Comparison of ENCODE assay signal across 9 cellular contexts in genomic region chr22:24430431-24431308, GRCh38. TPM values are rescaled to one million over a fixed set of nuclear protein-coding genes. Genes with fewer than 3 reads are reported as not detected.
DNase-seq lines count a peak whose midpoint lies in the region; ATAC-seq and TF ChIP-seq lines count a peak whose summit lies in the region.
"Had no signal": no experiment of that assay in that cellular context is flagged by ENCODE, and none has a peak within 500 bp of the region (broad histone marks: within the 10 kb centered on the region; RNA-seq: fewer than 3 reads in every experiment).

No MANE protein-coding gene starts in this region.

- no peaks in the 10 kb centered on the region for H3K9me2 ChIP-seq in OCI-LY7 (ENCODE audit: insufficient read depth, low read length)

- no peaks in the 10 kb centered on the region for H4K20me1 ChIP-seq in OCI-LY7 (ENCODE audit: insufficient read depth, low read length)

- TF ChIP-seq POLR2A in vagina (IDR thresholded peaks at IDR 0.05): no peak

- no peak overlapping the region for H2AFZ ChIP-seq in OCI-LY7 (ENCODE audit: low read length)

- peaks cover 66% of the 10 kb centered on the region for H3K79me2 ChIP-seq in OCI-LY7 (ENCODE audit: insufficient read depth, low read depth, low read length)

- H3K9me3 ChIP-seq in OCI-LY7 (ENCODE audit: low read length) (no peaks in the 10 kb centered on the region), vagina (no peaks in the 10 kb centered on the region)

- peaks cover 81% of the 10 kb centered on the region for H3K4me1 Mint-ChIP-seq in activated naive CD4-positive, alpha-beta T cell treated with anti-CD3 and anti-CD28 coated beads for 36 hours (ENCODE audit: low read depth)
- peaks cover 24% of the 10 kb centered on the region for H3K4me1 Mint-ChIP-seq in glutamatergic neuron (ENCODE audit: low read depth, unreplicated experiment)
- peaks cover 94% of the 10 kb centered on the region for H3K4me1 Mint-ChIP-seq in stimulated activated naive CD8-positive, alpha-beta T cell treated with anti-CD3 and anti-CD28 coated beads, Interleukin-15, amount 100 ng/mL, for 72 hours

- peak overlapping the region; percentile 84 for H3K4me3 Mint-ChIP-seq in activated naive CD4-positive, alpha-beta T cell treated with anti-CD3 and anti-CD28 coated beads for 36 hours
- no peak overlapping the region for H3K4me3 Mint-ChIP-seq in glutamatergic neuron (ENCODE audit: unreplicated experiment)
- peak overlapping the region; percentile 91 to 94 for H3K4me3 Mint-ChIP-seq in stimulated activated naive CD8-positive, alpha-beta T cell treated with anti-CD3 and anti-CD28 coated beads, Interleukin-15, amount 100 ng/mL, for 72 hours

- H3K27ac ChIP-seq in OCI-LY7 (ENCODE audit: low read depth, low read length, poor library complexity, severe bottlenecking): peak overlapping the region; percentile 99
- no peak overlapping the region for H3K27ac ChIP-seq in vagina
- H3K27ac ChIP-seq: WERI-Rb-1 had no signal

- H3K4me3 ChIP-seq in OCI-LY7 (ENCODE audit: low read depth, low read length, poor library complexity, severe bottlenecking) (peak overlapping the region; percentile 71), vagina (no peak overlapping the region)

- ATAC-seq in stimulated activated naive CD8-positive, alpha-beta T cell treated with anti-CD3 and anti-CD28 coated beads, Interleukin-15, amount 100 ng/mL, for 72 hours: no peak
- ATAC-seq in GM19023 (IDR thresholded peaks at IDR 0.05; ENCODE audit: unreplicated experiment): no peak

- peak overlapping the region; percentile 97 for H3K4me2 ChIP-seq in OCI-LY7 (ENCODE audit: low read length)

- no peaks in the 10 kb centered on the region for H3K9me3 Mint-ChIP-seq in activated naive CD4-positive, alpha-beta T cell treated with anti-CD3 and anti-CD28 coated beads for 36 hours
- peaks cover 15% of the 10 kb centered on the region for H3K9me3 Mint-ChIP-seq in glutamatergic neuron (ENCODE audit: unreplicated experiment)
- H3K9me3 Mint-ChIP-seq in stimulated activated naive CD8-positive, alpha-beta T cell treated with anti-CD3 and anti-CD28 coated beads, Interleukin-15, amount 100 ng/mL, for 72 hours: no peaks in the 10 kb centered on the region

- H3K4me1 ChIP-seq in OCI-LY7 (ENCODE audit: insufficient read depth, low read length, poor library complexity, severe bottlenecking) (peaks cover 97% of the 10 kb centered on the region), vagina (peaks cover 43% of the 10 kb centered on the region)

- intact Hi-C loops in activated naive CD4-positive, alpha-beta T cell treated with anti-CD3 and anti-CD28 coated beads for 36 hours (cut with micrococcal nuclease): loop anchor here (5.0 kb wide), 1 partner anchor 723 kb away; no protein-coding TSS in a partner anchor
- intact Hi-C loops in OCI-LY7 (cut with micrococcal nuclease; ENCODE audit: unreplicated experiment) (no loop called here), vagina (cut with DNase I) (no loop called here)

- no peaks in the 10 kb centered on the region for H3K27me3 ChIP-seq in vagina

- CTCF ChIA-PET in activated naive CD4-positive, alpha-beta T cell treated with anti-CD3 and anti-CD28 coated beads for 36 hours (lab: Charles Lee): interaction anchor here (0.6 to 2.8 kb wide), 3 partner anchors 7 to 91 kb away, joined by 3 to 10 read pairs (median 4); no protein-coding TSS in a partner anchor
- CTCF ChIA-PET in OCI-LY7 (lab: Charles Lee; ENCODE audit: unreplicated experiment): no interaction called here

- POLR2A ChIA-PET in OCI-LY7 (lab: Charles Lee): no interaction called here

- H3K36me3 ChIP-seq in OCI-LY7 (ENCODE audit: insufficient read depth, low read length): peaks cover 14% of the 10 kb centered on the region; the same call in 1 of the 2 replicates
- H3K36me3 ChIP-seq in vagina: no peaks in the 10 kb centered on the region
- H3K36me3 ChIP-seq: WERI-Rb-1 had no signal

- BruUV-seq in OCI-LY7 (replicated peaks; lab: Mats Ljungman, UMichigan): no TSS peak

- no peak for DNase-seq in activated naive CD4-positive, alpha-beta T cell treated with anti-CD3 and anti-CD28 coated beads for 36 hours
- DNase-seq in activated naive CD4-positive, alpha-beta T cell (lab: John Stamatoyannopoulos, UW): no peak
- no peak for DNase-seq in OCI-LY7 (ENCODE audit: low spot score)
- peak; percentile 9 for DNase-seq in glutamatergic neuron
- DNase-seq in stimulated activated naive CD8-positive, alpha-beta T cell treated with anti-CD3 and anti-CD28 coated beads, Interleukin-15, amount 100 ng/mL, for 72 hours: no peak
- no peak for DNase-seq in T1000 (lab: John Stamatoyannopoulos, UW)
- no peak for DNase-seq in vagina (ENCODE audit: extremely low spot score in 2 of 2)
- DNase-seq: WERI-Rb-1 had no signal

- TF ChIP-seq CTCF in OCI-LY7 (conservative IDR thresholded peaks at IDR 0.05; ENCODE audit: low read length): no peak
- no peak for TF ChIP-seq CTCF in glutamatergic neuron (IDR thresholded peaks at IDR 0.05; ENCODE audit: partially characterized antibody, unreplicated experiment)
- no peak for TF ChIP-seq CTCF in vagina (IDR thresholded peaks at IDR 0.05)

- peaks cover 24% of the 10 kb centered on the region for H3K36me3 Mint-ChIP-seq in activated naive CD4-positive, alpha-beta T cell treated with anti-CD3 and anti-CD28 coated beads for 36 hours (ENCODE audit: low read depth)
- H3K36me3 Mint-ChIP-seq in glutamatergic neuron (ENCODE audit: unreplicated experiment): peaks cover 5% of the 10 kb centered on the region

- no peaks in the 10 kb centered on the region for H3K27me3 Mint-ChIP-seq in activated naive CD4-positive, alpha-beta T cell treated with anti-CD3 and anti-CD28 coated beads for 36 hours (ENCODE audit: low read depth)
- H3K27me3 Mint-ChIP-seq in glutamatergic neuron (ENCODE audit: unreplicated experiment): peaks cover 21% of the 10 kb centered on the region
- no peaks in the 10 kb centered on the region for H3K27me3 Mint-ChIP-seq in stimulated activated naive CD8-positive, alpha-beta T cell treated with anti-CD3 and anti-CD28 coated beads, Interleukin-15, amount 100 ng/mL, for 72 hours

- H3K27ac Mint-ChIP-seq in activated naive CD4-positive, alpha-beta T cell treated with anti-CD3 and anti-CD28 coated beads for 36 hours: peak overlapping the region; percentile 96
- H3K27ac Mint-ChIP-seq in glutamatergic neuron (ENCODE audit: unreplicated experiment): no peak overlapping the region
- H3K27ac Mint-ChIP-seq in stimulated activated naive CD8-positive, alpha-beta T cell treated with anti-CD3 and anti-CD28 coated beads, Interleukin-15, amount 100 ng/mL, for 72 hours: peak overlapping the region; percentile 92 to 95

RNA-seq across cellular contexts. Expression of gene ADORA2A, which starts 3.3 kb away (rescaled TPM):
- total RNA-seq in activated naive CD4-positive, alpha-beta T cell treated with anti-CD3 and anti-CD28 coated beads for 36 hours: 10 to 100 TPM; 37.6 to 38.0 TPM
- 31.2 and 35.7 TPM in 2 replicates for total RNA-seq in OCI-LY7 (2014; rRNA removed; shearing (Covaris generic))
- total RNA-seq in OCI-LY7 (2022) (29.5 and 35.0 TPM in 2 replicates), glutamatergic neuron (ENCODE audit: unreplicated experiment) (15.9 TPM), vagina (5.2 TPM)
